ENCODE assay signal across 9 cellular contexts in genomic region chr18:8912348-8913057, GRCh38.
DNase-seq lines count a peak whose midpoint lies in the region; ATAC-seq and TF ChIP-seq lines count a peak whose summit lies in the region.
"Had no signal": no experiment of that assay in that cellular context is flagged by ENCODE, and none has a peak within 500 bp of the region (broad histone marks: within the 10 kb centered on the region; RNA-seq: fewer than 3 reads in every experiment).

No MANE protein-coding gene starts in this region.

- no peak overlapping the region for H3K9ac ChIP-seq in GM23248

- intact Hi-C loops in transverse colon (cut with DNase I; ENCODE audit: low total_unique reads), result no loop called here

- no peak overlapping the region for H3K4me3 ChIP-seq in transverse colon
- H3K4me3 ChIP-seq in GM23248, result no peak overlapping the region

- no peaks in the 10 kb centered on the region for H3F3A ChIP-seq in GM23248 (ENCODE audit: insufficient read depth)

- H3K9me2 ChIP-seq in GM23248 (ENCODE audit: insufficient read depth), result no peaks in the 10 kb centered on the region

- DNase-seq in NCI-H1417 (lab: John Stamatoyannopoulos, UW), result peak in 2 of 3 experiments; percentile 58 to 90
- no peak for DNase-seq in NCI-H1417 treated with DMSO at 0.1 percent for 48 hours (lab: John Stamatoyannopoulos, UW)
- DNase-seq in NAMALWA (ENCODE audit: low spot score), result peak; percentile 92
- peak; percentile 16 for DNase-seq in transverse colon
- DNase-seq in activated T-cell treated with anti-CD3 and anti-CD28 coated beads for 4 hours, result no peak
- no peak for DNase-seq in GM23248
- DNase-seq in activated T-cell treated with anti-CD3 and anti-CD28 coated beads, Interleukin-2, amount 50 U/mL, for 1 hour, result no peak

- TF ChIP-seq CTCF in transverse colon (IDR thresholded peaks at IDR 0.05), result no peak

- no peak for TF ChIP-seq EP300 in transverse colon (IDR thresholded peaks at IDR 0.05; ENCODE audit: low read depth)

- H3K36me3 ChIP-seq in transverse colon (no peaks in the 10 kb centered on the region), GM23248 (ENCODE audit: low read depth) (no peaks in the 10 kb centered on the region)

- in situ Hi-C loops in transverse colon (cut with MboI; ENCODE audit: low pct_ligation_motif_present in 1 of 4, low pct_unique_long_range_greater_than_20kb in 1 of 4, low sequenced_read_pairs in 3 of 4), result no loop called here
- in situ Hi-C loops in GM23248 (cut with MboI), result no loop called here

- ATAC-seq in esophagus mucosa, result peak; percentile 36

- H3K27ac ChIP-seq in transverse colon (no peak overlapping the region), GM23248 (no peak overlapping the region)
- H3K27ac ChIP-seq: 22Rv1 had no signal

- H3K27me3 ChIP-seq in transverse colon (no peaks in the 10 kb centered on the region), GM23248 (replicated peaks; ENCODE audit: insufficient read depth) (no peaks in the 10 kb centered on the region)

- WGBS in transverse colon (ENCODE audit: low coverage in 1 of 2), 2 donors, result 55 to 76% methylated on average over 4 to 14 of the region's 14 CpGs
- WGBS in GM23248 (ENCODE audit: low coverage in 1 of 2, low lambda C conversion rate in 2 of 2, missing lambda C conversion rate in 2 of 2), 2 experiments, result 85 to 86% methylated on average over 14 of the region's 14 CpGs

- no peak overlapping the region for H3K4me2 ChIP-seq in GM23248 (ENCODE audit: unreplicated experiment)

- no peaks in the 10 kb centered on the region for H4K20me1 ChIP-seq in GM23248 (ENCODE audit: insufficient read depth)

- H3K4me1 ChIP-seq in transverse colon (no peaks in the 10 kb centered on the region), GM23248 (ENCODE audit: insufficient read depth) (no peaks in the 10 kb centered on the region)

- no peak for TF ChIP-seq POLR2A in transverse colon (IDR thresholded peaks at IDR 0.05)

- no peaks in the 10 kb centered on the region for H3K9me3 ChIP-seq in transverse colon
- no peaks in the 10 kb centered on the region for H3K9me3 ChIP-seq in GM23248 (ENCODE audit: low read depth)

- no peak overlapping the region for H2AFZ ChIP-seq in GM23248

- H3K79me2 ChIP-seq in GM23248 (ENCODE audit: insufficient read depth), result no peaks in the 10 kb centered on the region

Comparison
In these comparisons a context has a peak if more than half of its experiments do, and no peak if none do; other contexts are left out.
1. DNase-seq: peak in NCI-H1417 (2 of 3), NAMALWA (single experiment) and transverse colon (single experiment); none in NCI-H1417 treated with DMSO at 0.1 percent for 48 hours (single experiment), activated T-cell treated with anti-CD3 and anti-CD28 coated beads for 4 hours (single experiment), GM23248 (single experiment) and activated T-cell treated with anti-CD3 and anti-CD28 coated beads, Interleukin-2, amount 50 U/mL, for 1 hour (single experiment).